Comparison of ENCODE assay signal across 1 cellular context in genomic region chr7:25318077-25318476, GRCh38.
TF ChIP-seq lines count a peak whose summit lies in the region.

No MANE protein-coding gene starts in this region.

TF ChIP-seq in GM23338, 12 proteins besides CTCF, POLR2A, EP300 and RAD21 (continued from another document):
- TF ChIP-seq ZNF462 (CRISPR knock-in tag; IDR thresholded peaks at IDR 0.05), result no peak
- TF ChIP-seq EZH2 (IDR thresholded peaks at IDR 0.05; ENCODE audit: low read depth, unreplicated experiment), result no peak
- no peak for TF ChIP-seq NANOG (IDR thresholded peaks at IDR 0.05; ENCODE audit: borderline replicate concordance)
- no peak for TF ChIP-seq POLR2AphosphoS5 (IDR thresholded peaks at IDR 0.05; ENCODE audit: low read depth)
- no peak for TF ChIP-seq CREB1 (CRISPR knock-in tag; IDR thresholded peaks at IDR 0.05; ENCODE audit: low read depth)
- TF ChIP-seq ZNF114 (CRISPR knock-in tag; IDR thresholded peaks at IDR 0.05), result no peak
- TF ChIP-seq, protein P1, sequence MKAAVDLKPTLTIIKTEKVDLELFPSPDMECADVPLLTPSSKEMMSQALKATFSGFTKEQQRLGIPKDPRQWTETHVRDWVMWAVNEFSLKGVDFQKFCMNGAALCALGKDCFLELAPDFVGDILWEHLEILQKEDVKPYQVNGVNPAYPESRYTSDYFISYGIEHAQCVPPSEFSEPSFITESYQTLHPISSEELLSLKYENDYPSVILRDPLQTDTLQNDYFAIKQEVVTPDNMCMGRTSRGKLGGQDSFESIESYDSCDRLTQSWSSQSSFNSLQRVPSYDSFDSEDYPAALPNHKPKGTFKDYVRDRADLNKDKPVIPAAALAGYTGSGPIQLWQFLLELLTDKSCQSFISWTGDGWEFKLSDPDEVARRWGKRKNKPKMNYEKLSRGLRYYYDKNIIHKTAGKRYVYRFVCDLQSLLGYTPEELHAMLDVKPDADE (IDR thresholded peaks at IDR 0.05), result no peak
